8 cellular contexts compared by ENCODE assay signal in the genomic region with DNA sequence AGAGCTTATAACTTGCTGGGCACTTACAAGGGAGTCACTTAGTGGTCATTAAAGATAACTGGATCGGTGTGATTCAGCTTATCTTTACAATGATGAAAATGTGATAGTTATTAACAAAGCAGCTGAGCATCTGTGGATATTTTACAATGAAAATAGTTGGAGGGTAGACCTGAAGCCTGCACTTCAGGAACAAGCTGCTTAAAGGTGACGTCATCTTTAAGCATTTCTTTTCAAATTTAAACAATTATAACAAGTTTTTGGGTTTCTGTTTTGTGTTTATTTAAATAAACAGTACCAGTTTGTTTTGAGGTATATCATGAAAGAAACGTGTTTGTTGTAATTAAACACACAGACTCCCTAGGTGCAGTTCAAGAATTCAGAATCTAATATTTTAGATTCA.
"Had no signal": no experiment of that assay in that cellular context is flagged by ENCODE, and none has a peak within 500 bp of the region (broad histone marks: within the 10 kb centered on the region; RNA-seq: fewer than 3 reads in every experiment).

No MANE protein-coding gene starts in this region.

- H3K4me3 ChIP-seq: GM23248 had no signal

- DNase-seq: GM23248, H9, HCEC 1CT, HFFc6, KG1 had no signal

- H3K9ac ChIP-seq: GM23248 had no signal

- FAIRE-seq: H1, H54, HTR-8/SVneo had no signal

- H3K27ac ChIP-seq: GM23248 had no signal

- H2AFZ ChIP-seq: GM23248 had no signal
